In the genomic region with DNA sequence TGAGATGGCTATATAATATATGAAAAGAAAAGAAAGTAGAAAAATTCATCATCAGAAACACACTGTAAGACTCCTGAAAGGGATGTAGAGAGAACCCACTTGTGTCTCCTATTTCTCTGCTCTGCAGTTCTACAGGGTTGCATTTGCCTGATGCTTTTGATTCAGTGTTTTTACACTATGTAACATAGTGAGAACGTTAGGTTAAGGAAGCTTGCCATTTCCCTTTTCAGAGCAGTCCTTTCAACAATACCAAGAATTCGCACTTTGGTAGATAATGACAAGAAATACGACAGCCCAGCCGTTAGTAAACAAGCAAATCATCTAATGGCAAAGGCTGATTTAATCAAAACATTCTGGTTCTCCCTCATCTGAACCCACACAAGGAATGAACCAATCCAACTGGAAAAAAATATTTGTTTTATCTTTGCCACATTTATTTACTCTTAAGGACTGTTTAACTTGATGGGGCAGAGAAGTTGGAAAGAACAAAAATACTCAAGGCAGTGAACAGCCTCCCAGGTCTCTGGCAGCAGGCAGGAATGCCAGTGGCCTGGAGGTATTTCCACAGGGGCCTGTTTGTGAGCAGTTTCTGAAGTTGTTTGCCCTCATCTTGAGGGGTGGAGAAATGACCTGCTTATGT, we compare ENCODE assay signal across 2 cellular contexts.
TF ChIP-seq lines count a peak whose summit lies in the region.

No MANE protein-coding gene starts in this region.

TF ChIP-seq in IMR-90, 13 proteins besides CTCF, POLR2A, EP300 and RAD21:
- TF ChIP-seq SMC3 (IDR thresholded peaks at IDR 0.05; ENCODE audit: low read depth, low read length) (no peak), MAFK (IDR thresholded peaks at IDR 0.05; ENCODE audit: low read depth, low read length) (no peak), CHD1 (IDR thresholded peaks at IDR 0.05; ENCODE audit: low read depth, low read length) (no peak), CEBPB (IDR thresholded peaks at IDR 0.05; ENCODE audit: low read depth, low read length) (no peak), BHLHE40 (IDR thresholded peaks at IDR 0.05; ENCODE audit: low read depth, low read length) (no peak)
- TF ChIP-seq, protein P1, sequence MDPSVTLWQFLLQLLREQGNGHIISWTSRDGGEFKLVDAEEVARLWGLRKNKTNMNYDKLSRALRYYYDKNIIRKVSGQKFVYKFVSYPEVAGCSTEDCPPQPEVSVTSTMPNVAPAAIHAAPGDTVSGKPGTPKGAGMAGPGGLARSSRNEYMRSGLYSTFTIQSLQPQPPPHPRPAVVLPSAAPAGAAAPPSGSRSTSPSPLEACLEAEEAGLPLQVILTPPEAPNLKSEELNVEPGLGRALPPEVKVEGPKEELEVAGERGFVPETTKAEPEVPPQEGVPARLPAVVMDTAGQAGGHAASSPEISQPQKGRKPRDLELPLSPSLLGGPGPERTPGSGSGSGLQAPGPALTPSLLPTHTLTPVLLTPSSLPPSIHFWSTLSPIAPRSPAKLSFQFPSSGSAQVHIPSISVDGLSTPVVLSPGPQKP (IDR thresholded peaks at IDR 0.05; ENCODE audit: borderline replicate concordance, low read depth, low read length): no peak
- TF ChIP-seq, protein P2, sequence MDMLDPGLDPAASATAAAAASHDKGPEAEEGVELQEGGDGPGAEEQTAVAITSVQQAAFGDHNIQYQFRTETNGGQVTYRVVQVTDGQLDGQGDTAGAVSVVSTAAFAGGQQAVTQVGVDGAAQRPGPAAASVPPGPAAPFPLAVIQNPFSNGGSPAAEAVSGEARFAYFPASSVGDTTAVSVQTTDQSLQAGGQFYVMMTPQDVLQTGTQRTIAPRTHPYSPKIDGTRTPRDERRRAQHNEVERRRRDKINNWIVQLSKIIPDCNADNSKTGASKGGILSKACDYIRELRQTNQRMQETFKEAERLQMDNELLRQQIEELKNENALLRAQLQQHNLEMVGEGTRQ (IDR thresholded peaks at IDR 0.05; ENCODE audit: low read depth, low read length): no peak
TF ChIP-seq in IMR-90: peak in this region for 0.

TF ChIP-seq in liver, 16 proteins besides CTCF, POLR2A, EP300 and RAD21:
- TF ChIP-seq NR2F2 (IDR thresholded peaks at IDR 0.05) (no peak), GABPA (IDR thresholded peaks at IDR 0.05 in 1 of 2, conservative IDR thresholded peaks at IDR 0.05 in 1 of 2) (no peak), FOXA2 (IDR thresholded peaks at IDR 0.05) (peak; percentile 79), SP1 (IDR thresholded peaks at IDR 0.05) (peak; percentile 83), TAF1 (conservative IDR thresholded peaks at IDR 0.05) (peak; percentile 58), HNF4A (conservative IDR thresholded peaks at IDR 0.05) (peak; percentile 74), RXRA (IDR thresholded peaks at IDR 0.05) (peak; percentile 88 to 89), HNF4G (IDR thresholded peaks at IDR 0.05) (no peak), JUND (IDR thresholded peaks at IDR 0.05) (peak; percentile 62 to 83), FOXA1 (IDR thresholded peaks at IDR 0.05) (peak; percentile 31), EGR1 (IDR thresholded peaks at IDR 0.05; ENCODE audit: low read depth in 2 of 2) (peak; percentile 41 to 76), YY1 (IDR thresholded peaks at IDR 0.05) (peak; percentile 77)
- TF ChIP-seq, protein P3, sequence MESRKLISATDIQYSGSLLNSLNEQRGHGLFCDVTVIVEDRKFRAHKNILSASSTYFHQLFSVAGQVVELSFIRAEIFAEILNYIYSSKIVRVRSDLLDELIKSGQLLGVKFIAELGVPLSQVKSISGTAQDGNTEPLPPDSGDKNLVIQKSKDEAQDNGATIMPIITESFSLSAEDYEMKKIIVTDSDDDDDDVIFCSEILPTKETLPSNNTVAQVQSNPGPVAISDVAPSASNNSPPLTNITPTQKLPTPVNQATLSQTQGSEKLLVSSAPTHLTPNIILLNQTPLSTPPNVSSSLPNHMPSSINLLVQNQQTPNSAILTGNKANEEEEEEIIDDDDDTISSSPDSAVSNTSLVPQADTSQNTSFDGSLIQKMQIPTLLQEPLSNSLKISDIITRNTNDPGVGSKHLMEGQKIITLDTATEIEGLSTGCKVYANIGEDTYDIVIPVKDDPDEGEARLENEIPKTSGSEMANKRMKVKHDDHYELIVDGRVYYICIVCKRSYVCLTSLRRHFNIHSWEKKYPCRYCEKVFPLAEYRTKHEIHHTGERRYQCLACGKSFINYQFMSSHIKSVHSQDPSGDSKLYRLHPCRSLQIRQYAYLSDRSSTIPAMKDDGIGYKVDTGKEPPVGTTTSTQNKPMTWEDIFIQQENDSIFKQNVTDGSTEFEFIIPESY (IDR thresholded peaks at IDR 0.05): peak; percentile 69
- TF ChIP-seq, protein P4, sequence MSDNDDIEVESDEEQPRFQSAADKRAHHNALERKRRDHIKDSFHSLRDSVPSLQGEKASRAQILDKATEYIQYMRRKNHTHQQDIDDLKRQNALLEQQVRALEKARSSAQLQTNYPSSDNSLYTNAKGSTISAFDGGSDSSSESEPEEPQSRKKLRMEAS (IDR thresholded peaks at IDR 0.05): peak; percentile 56
- TF ChIP-seq, protein P5, sequence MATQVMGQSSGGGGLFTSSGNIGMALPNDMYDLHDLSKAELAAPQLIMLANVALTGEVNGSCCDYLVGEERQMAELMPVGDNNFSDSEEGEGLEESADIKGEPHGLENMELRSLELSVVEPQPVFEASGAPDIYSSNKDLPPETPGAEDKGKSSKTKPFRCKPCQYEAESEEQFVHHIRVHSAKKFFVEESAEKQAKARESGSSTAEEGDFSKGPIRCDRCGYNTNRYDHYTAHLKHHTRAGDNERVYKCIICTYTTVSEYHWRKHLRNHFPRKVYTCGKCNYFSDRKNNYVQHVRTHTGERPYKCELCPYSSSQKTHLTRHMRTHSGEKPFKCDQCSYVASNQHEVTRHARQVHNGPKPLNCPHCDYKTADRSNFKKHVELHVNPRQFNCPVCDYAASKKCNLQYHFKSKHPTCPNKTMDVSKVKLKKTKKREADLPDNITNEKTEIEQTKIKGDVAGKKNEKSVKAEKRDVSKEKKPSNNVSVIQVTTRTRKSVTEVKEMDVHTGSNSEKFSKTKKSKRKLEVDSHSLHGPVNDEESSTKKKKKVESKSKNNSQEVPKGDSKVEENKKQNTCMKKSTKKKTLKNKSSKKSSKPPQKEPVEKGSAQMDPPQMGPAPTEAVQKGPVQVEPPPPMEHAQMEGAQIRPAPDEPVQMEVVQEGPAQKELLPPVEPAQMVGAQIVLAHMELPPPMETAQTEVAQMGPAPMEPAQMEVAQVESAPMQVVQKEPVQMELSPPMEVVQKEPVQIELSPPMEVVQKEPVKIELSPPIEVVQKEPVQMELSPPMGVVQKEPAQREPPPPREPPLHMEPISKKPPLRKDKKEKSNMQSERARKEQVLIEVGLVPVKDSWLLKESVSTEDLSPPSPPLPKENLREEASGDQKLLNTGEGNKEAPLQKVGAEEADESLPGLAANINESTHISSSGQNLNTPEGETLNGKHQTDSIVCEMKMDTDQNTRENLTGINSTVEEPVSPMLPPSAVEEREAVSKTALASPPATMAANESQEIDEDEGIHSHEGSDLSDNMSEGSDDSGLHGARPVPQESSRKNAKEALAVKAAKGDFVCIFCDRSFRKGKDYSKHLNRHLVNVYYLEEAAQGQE (IDR thresholded peaks at IDR 0.05): peak; percentile 69
- TF ChIP-seq, protein P6, sequence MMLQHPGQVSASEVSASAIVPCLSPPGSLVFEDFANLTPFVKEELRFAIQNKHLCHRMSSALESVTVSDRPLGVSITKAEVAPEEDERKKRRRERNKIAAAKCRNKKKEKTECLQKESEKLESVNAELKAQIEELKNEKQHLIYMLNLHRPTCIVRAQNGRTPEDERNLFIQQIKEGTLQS (IDR thresholded peaks at IDR 0.05): no peak
